Comparison of ENCODE assay signal across 9 cellular contexts in the genomic region with DNA sequence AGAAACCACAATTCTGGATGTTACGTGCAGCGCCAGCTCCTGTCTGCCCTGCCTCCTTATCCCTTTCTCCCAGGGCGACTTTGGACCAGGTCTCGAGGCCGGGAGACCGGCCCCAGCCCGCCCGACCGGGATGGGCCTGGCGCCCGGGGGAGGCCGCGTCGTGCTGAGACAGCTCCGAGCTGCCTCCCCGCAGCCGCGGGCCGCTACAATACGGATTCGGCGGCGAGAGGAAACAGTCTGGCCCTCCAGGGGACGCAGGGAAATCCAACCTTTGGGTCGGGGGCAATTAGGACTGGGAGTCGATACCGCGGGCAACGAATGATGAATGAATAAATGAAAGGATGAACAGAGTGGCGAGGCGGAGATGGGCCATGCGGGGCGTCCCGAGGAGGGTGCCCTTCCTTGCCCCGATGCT. TPM values are rescaled to one million over a fixed set of nuclear protein-coding genes. Genes with fewer than 3 reads are reported as not detected.
DNase-seq lines count a peak whose midpoint lies in the region; ATAC-seq, FAIRE-seq and TF ChIP-seq lines count a peak whose summit lies in the region.
"Had no signal": no experiment of that assay in that cellular context is flagged by ENCODE, and none has a peak within 500 bp of the region (broad histone marks: within the 10 kb centered on the region; RNA-seq: fewer than 3 reads in every experiment).

No MANE protein-coding gene starts in this region.

- no peak for DNase-seq in activated naive CD4-positive, alpha-beta T cell treated with anti-CD3 and anti-CD28 coated beads, Interleukin-2, amount 50 U/mL, for 16 hours
- DNase-seq in H1 (ENCODE audit: low read depth in 1 of 2, low spot score in 2 of 2) (peak in 1 of 2 experiments; percentile 69), upper lobe of left lung (peak in 1 of 2 donors; percentile 87), amniotic stem cell (lab: John Stamatoyannopoulos, UW) (no peak)

- no peak overlapping the region for H2AK5ac ChIP-seq in H1 (ENCODE audit: low read depth, low read length)

- 0 out of 2 replicates have a peak overlapping the region, but pooled peaks have one; percentile 9 for H3K18ac ChIP-seq in H1 (ENCODE audit: extremely low read depth, low read length)

- TF ChIP-seq POLR2A in H1 (IDR thresholded peaks at IDR 0.05; ENCODE audit: control extremely low read depth in 1 of 2, low read depth in 2 of 2, low read length in 2 of 2), result no peak
- TF ChIP-seq POLR2A in upper lobe of left lung (IDR thresholded peaks at IDR 0.05), result no peak

- H2BK5ac ChIP-seq in H1 (ENCODE audit: low read depth, low read length), result no peak overlapping the region

- H3K27me3 ChIP-seq in H1 (replicated peaks in 1 of 4; ENCODE audit: control insufficient read depth in 3 of 4, extremely low read depth in 1 of 4, insufficient read depth in 3 of 4, low read length in 3 of 4), result peaks cover 7 to 21% (median 17%) of the 10 kb centered on the region in 4 experiments; a peak in 6 of 7 replicates
- H3K27me3 ChIP-seq in mucosa of rectum (ENCODE audit: control insufficient read depth in 2 of 2, insufficient read depth in 2 of 2, low read length in 2 of 2), result peaks cover 5 to 7% of the 10 kb centered on the region in 2 donors
- no peaks in the 10 kb centered on the region for H3K27me3 ChIP-seq in upper lobe of left lung

- no peak overlapping the region for H4K91ac ChIP-seq in H1 (replicated peaks; ENCODE audit: insufficient read length, low read length)

- peaks cover 2 to 8% (median 4%) of the 10 kb centered on the region in 4 experiments; a peak in 6 of 7 replicates for H3K4me1 ChIP-seq in H1 (replicated peaks in 1 of 4; ENCODE audit: control insufficient read depth in 3 of 4, insufficient read depth in 4 of 4, low read length in 3 of 4)
- peaks cover 0 to 2% of the 10 kb centered on the region in 2 donors for H3K4me1 ChIP-seq in mucosa of rectum (ENCODE audit: control insufficient read depth in 2 of 2, insufficient read depth in 2 of 2, low read length in 2 of 2)
- H3K4me1 ChIP-seq in upper lobe of left lung, result peaks cover 8 to 54% (median 29%) of the 10 kb centered on the region in 4 donors

- H3K4ac ChIP-seq in H1 (replicated peaks; ENCODE audit: insufficient read length, low read depth, low read length), result no peak overlapping the region

- H3K4me3 ChIP-seq in H1 (ENCODE audit: extremely low read depth in 1 of 4, insufficient read depth in 2 of 4, low read depth in 3 of 4, low read length in 4 of 4) (peak overlapping the region; percentile 49 to 74 (median 59)), mucosa of rectum (ENCODE audit: low read length in 2 of 2) (peak overlapping the region; percentile 27 to 49), upper lobe of left lung (peak overlapping the region in 3 of 4 donors; percentile 59)

- H3K27me3 Mint-ChIP-seq in activated naive CD4-positive, alpha-beta T cell treated with anti-CD3 and anti-CD28 coated beads, Interleukin-2, amount 50 U/mL, for 24 hours, result peaks cover 14% of the 10 kb centered on the region

- no peaks in the 10 kb centered on the region for H3K79me2 ChIP-seq in H1 (ENCODE audit: control insufficient read depth in 1 of 2, insufficient read depth in 2 of 2, low read length in 2 of 2)

- no peaks in the 10 kb centered on the region for H3K9me3 Mint-ChIP-seq in activated naive CD4-positive, alpha-beta T cell treated with anti-CD3 and anti-CD28 coated beads, Interleukin-2, amount 50 U/mL, for 24 hours

- H3K23ac ChIP-seq in H1 (ENCODE audit: insufficient read length), result no peak overlapping the region

- ATAC-seq in upper lobe of left lung (ENCODE audit: low FRiP score in 2 of 2) (peak in 1 of 2 donors; percentile 39), HG03108 (IDR thresholded peaks at IDR 0.05; ENCODE audit: unreplicated experiment) (no peak), GM21526 (IDR thresholded peaks at IDR 0.05; ENCODE audit: low FRiP score, unreplicated experiment) (no peak)

- peaks cover 9% of the 10 kb centered on the region for H3K23me2 ChIP-seq in H1 (ENCODE audit: low read depth, low read length)

- H2BK120ac ChIP-seq in H1 (replicated peaks; ENCODE audit: low read depth, low read length), result no peak overlapping the region

- H3K9me3 ChIP-seq in H1 (ENCODE audit: insufficient read depth in 2 of 2, low read depth in 1 of 2, low read length in 1 of 2) (no peaks in the 10 kb centered on the region), mucosa of rectum (ENCODE audit: control insufficient read depth in 2 of 2, low read length in 2 of 2) (no peaks in the 10 kb centered on the region), upper lobe of left lung (no peaks in the 10 kb centered on the region)

- no peak overlapping the region for H3K14ac ChIP-seq in H1 (ENCODE audit: insufficient read length)

- TF ChIP-seq RAD21 in H1 (IDR thresholded peaks at IDR 0.05 in 1 of 2, conservative IDR thresholded peaks at IDR 0.05 in 1 of 2; ENCODE audit: low read depth in 2 of 2, low read length in 2 of 2), result no peak

- no peak overlapping the region for H3K56ac ChIP-seq in H1 (replicated peaks; ENCODE audit: insufficient read length, low read depth, low read length)

- H2BK20ac ChIP-seq in H1 (ENCODE audit: low read length), result no peak overlapping the region

- peak overlapping the region; percentile 0; the same call in 1 of the 2 replicates for H2AFZ ChIP-seq in H1 (ENCODE audit: low read length)

- no peak for FAIRE-seq in H1 (lab: Jason Lieb, UNC)
- FAIRE-seq: islet of Langerhans had no signal

- TF ChIP-seq CTCF in H1 (IDR thresholded peaks at IDR 0.05; ENCODE audit: control extremely low read depth in 1 of 3, insufficient read depth in 1 of 3, low read depth in 1 of 3, low read length in 3 of 3) (no peak), upper lobe of left lung (IDR thresholded peaks at IDR 0.05) (no peak)

- H3K4me1 Mint-ChIP-seq in activated naive CD4-positive, alpha-beta T cell treated with anti-CD3 and anti-CD28 coated beads, Interleukin-2, amount 50 U/mL, for 24 hours, result peaks cover 6% of the 10 kb centered on the region

- no peak overlapping the region for H2BK12ac ChIP-seq in H1 (ENCODE audit: low read depth, low read length)

- no peak overlapping the region for H2BK15ac ChIP-seq in H1 (ENCODE audit: low read length)

- CTCF ChIA-PET in H1 (lab: Charles Lee; ENCODE audit: partially characterized antibody), result interaction anchor here (1.6 to 1.8 kb wide), 3 partner anchors 33 to 39 kb away, joined by 3 to 5 read pairs (median 4); no protein-coding TSS in a partner anchor

- POLR2A ChIA-PET in H1 (lab: Charles Lee; ENCODE audit: partially characterized antibody), result interaction anchor here (1.0 to 4.4 kb wide), 9 partner anchors 10 to 337 kb away, joined by 3 to 33 read pairs (median 5); a partner anchor contains a TSS

- H3K9ac ChIP-seq in H1 (replicated peaks in 1 of 4; ENCODE audit: extremely low read depth in 1 of 4, low read depth in 3 of 4, low read length in 3 of 4), result no peak overlapping the region
- no peak overlapping the region for H3K9ac ChIP-seq in mucosa of rectum (ENCODE audit: low read depth in 1 of 2, low read length in 2 of 2)

- no peak overlapping the region for H4K5ac ChIP-seq in H1 (ENCODE audit: insufficient read length, low read depth, low read length)

- peaks cover 23 to 32% (median 29%) of the 10 kb centered on the region in 4 experiments for H3K36me3 ChIP-seq in H1 (ENCODE audit: control insufficient read depth in 2 of 4, insufficient read depth in 4 of 4, low read length in 3 of 4)
- H3K36me3 ChIP-seq in mucosa of rectum (ENCODE audit: control insufficient read depth in 2 of 2, insufficient read depth in 2 of 2, low read length in 2 of 2), result peaks cover 27 to 32% of the 10 kb centered on the region in 2 donors
- peaks cover 23 to 38% (median 37%) of the 10 kb centered on the region in 4 donors for H3K36me3 ChIP-seq in upper lobe of left lung

- H3K4me3 Mint-ChIP-seq in activated naive CD4-positive, alpha-beta T cell treated with anti-CD3 and anti-CD28 coated beads, Interleukin-2, amount 50 U/mL, for 24 hours, result peak overlapping the region; percentile 68

- H3K27ac Mint-ChIP-seq in activated naive CD4-positive, alpha-beta T cell treated with anti-CD3 and anti-CD28 coated beads, Interleukin-2, amount 50 U/mL, for 24 hours, result peak overlapping the region; percentile 51

- no peaks in the 10 kb centered on the region for H3K79me1 ChIP-seq in H1 (ENCODE audit: low read depth, low read length)

- 3% methylated on average over 35 of the region's 35 CpGs; no CpG with 5 or more reads in 1 of the 2 experiments for WGBS in H1 (ENCODE audit: extremely low coverage in 1 of 2, insufficient coverage in 1 of 2, insufficient read length in 1 of 2, insufficient replicate concordance in 2 of 2, low coverage in 1 of 2, low lambda C conversion rate in 2 of 2, missing lambda C conversion rate in 1 of 2), 2 experiments
- 11 to 17% methylated on average over 23 to 35 of the region's 35 CpGs for WGBS in upper lobe of left lung, 2 donors

- H4K8ac ChIP-seq in H1 (ENCODE audit: extremely low read depth, insufficient read depth, low read length), result peak overlapping the region; percentile 22; the same call in 1 of the 2 replicates

- H3K27ac ChIP-seq in H1 (ENCODE audit: low read depth, low read length) (no peak overlapping the region), mucosa of rectum (ENCODE audit: low read depth in 2 of 2, low read length in 2 of 2) (no peak overlapping the region), upper lobe of left lung (peak overlapping the region; percentile 78 to 84 (median 82))

- peaks cover 2% of the 10 kb centered on the region for H3K36me3 Mint-ChIP-seq in activated naive CD4-positive, alpha-beta T cell treated with anti-CD3 and anti-CD28 coated beads, Interleukin-2, amount 50 U/mL, for 24 hours

- peak overlapping the region; percentile 85 to 89 for H3K4me2 ChIP-seq in H1 (ENCODE audit: insufficient read depth in 1 of 2, low read depth in 2 of 2, low read length in 2 of 2)

- TF ChIP-seq EP300 in H1 (IDR thresholded peaks at IDR 0.05; ENCODE audit: borderline replicate concordance in 1 of 2, low read depth in 2 of 2, low read length in 2 of 2), result no peak
- TF ChIP-seq EP300 in upper lobe of left lung (IDR thresholded peaks at IDR 0.05), result no peak

- peaks cover 16 to 19% of the 10 kb centered on the region in 2 experiments for H4K20me1 ChIP-seq in H1 (replicated peaks in 1 of 2; ENCODE audit: control insufficient read depth in 1 of 2, insufficient read depth in 2 of 2, low read length in 2 of 2)

RNA-seq across cellular contexts. Expression of a gene that starts 0.5 kb away (rescaled TPM):
- total RNA-seq in H1 (2021; fragmentation: NEBNext Ultra II Directional; extraction: Animal tissue kit (Norgen Biotek cat#: 25700)), result 0.36 and 1.5 TPM in 2 replicates
- polyA plus RNA-seq in H1 (2011; rRNA removed), result 0.57 and 0.66 TPM in 2 replicates
- 0.88 TPM for polyA plus RNA-seq in H1 (2011; cell fraction: cytosol; rRNA removed)
- polyA plus RNA-seq in H1 (2011; cell fraction: nucleus; rRNA removed), result 1.4 TPM
- polyA plus RNA-seq in H1 (2012, experiment 1 of 2), result 0.69 to 1.1 TPM (median 0.82 TPM) in 4 replicates
- polyA plus RNA-seq in H1 (2012, experiment 2 of 2), result 0.41 TPM
- polyA plus RNA-seq in H1 (2013, experiment 1 of 2), result 0.65 TPM
- 0.44 TPM for polyA plus RNA-seq in H1 (2013, experiment 2 of 2)
- 1.3 and 2.1 TPM in 2 replicates for polyA minus RNA-seq in H1 (2011; rRNA and poly(A)+ RNA removed)
- 1.4 TPM for polyA minus RNA-seq in H1 (2011; cell fraction: cytosol; rRNA and poly(A)+ RNA removed)
- 0.90 TPM for polyA minus RNA-seq in H1 (2011; cell fraction: nucleus; rRNA and poly(A)+ RNA removed)
- 10 to 100 TPM; 26.7 to 52.4 (median 32.9) TPM for total RNA-seq in upper lobe of left lung

RNA-seq across cellular contexts. Expression of a gene that starts 33.9 kb away (rescaled TPM):
- total RNA-seq in H1 (2021; fragmentation: NEBNext Ultra II Directional; extraction: Animal tissue kit (Norgen Biotek cat#: 25700)), result 761 and 780 TPM in 2 replicates
- polyA plus RNA-seq in H1 (2011; rRNA removed), result 856 and 1,089 TPM in 2 replicates
- polyA plus RNA-seq in H1 (2011; cell fraction: cytosol; rRNA removed), result 1,111 TPM
- 1,343 TPM for polyA plus RNA-seq in H1 (2011; cell fraction: nucleus; rRNA removed)
- 1,003 to 1,133 TPM (median 1,096 TPM) in 4 replicates for polyA plus RNA-seq in H1 (2012, experiment 1 of 2)
- polyA plus RNA-seq in H1 (2012, experiment 2 of 2), result 1,059 TPM
- 646 TPM for polyA plus RNA-seq in H1 (2013, experiment 1 of 2)
- polyA plus RNA-seq in H1 (2013, experiment 2 of 2), result 625 TPM
- polyA minus RNA-seq in H1 (2011; rRNA and poly(A)+ RNA removed), result 1,050 and 1,384 TPM in 2 replicates
- polyA minus RNA-seq in H1 (2011; cell fraction: cytosol; rRNA and poly(A)+ RNA removed), result 677 TPM
- polyA minus RNA-seq in H1 (2011; cell fraction: nucleus; rRNA and poly(A)+ RNA removed), result 678 TPM
- 100 to 1,000 TPM; 278 to 569 (median 393) TPM for total RNA-seq in upper lobe of left lung

Comparison
In these comparisons a context has a peak if more than half of its experiments do, and no peak if none do; other contexts are left out.
1. H3K27ac ChIP-seq: peak in upper lobe of left lung (4 of 4); none in H1 (single experiment) and mucosa of rectum (0 of 2).
2. RNA of a gene that starts 0.5 kb away (total RNA-seq): 26.7 to 52.4 TPM in upper lobe of left lung; 0.36 to 1.5 TPM in H1; every median in the first group is over 10 times any median in the second.
3. Peak in every context shown above with its lines, with median percentiles within 50 percentile points of each other: H3K4me3 ChIP-seq.